1 cellular context compared by ENCODE assay signal in the genomic region with DNA sequence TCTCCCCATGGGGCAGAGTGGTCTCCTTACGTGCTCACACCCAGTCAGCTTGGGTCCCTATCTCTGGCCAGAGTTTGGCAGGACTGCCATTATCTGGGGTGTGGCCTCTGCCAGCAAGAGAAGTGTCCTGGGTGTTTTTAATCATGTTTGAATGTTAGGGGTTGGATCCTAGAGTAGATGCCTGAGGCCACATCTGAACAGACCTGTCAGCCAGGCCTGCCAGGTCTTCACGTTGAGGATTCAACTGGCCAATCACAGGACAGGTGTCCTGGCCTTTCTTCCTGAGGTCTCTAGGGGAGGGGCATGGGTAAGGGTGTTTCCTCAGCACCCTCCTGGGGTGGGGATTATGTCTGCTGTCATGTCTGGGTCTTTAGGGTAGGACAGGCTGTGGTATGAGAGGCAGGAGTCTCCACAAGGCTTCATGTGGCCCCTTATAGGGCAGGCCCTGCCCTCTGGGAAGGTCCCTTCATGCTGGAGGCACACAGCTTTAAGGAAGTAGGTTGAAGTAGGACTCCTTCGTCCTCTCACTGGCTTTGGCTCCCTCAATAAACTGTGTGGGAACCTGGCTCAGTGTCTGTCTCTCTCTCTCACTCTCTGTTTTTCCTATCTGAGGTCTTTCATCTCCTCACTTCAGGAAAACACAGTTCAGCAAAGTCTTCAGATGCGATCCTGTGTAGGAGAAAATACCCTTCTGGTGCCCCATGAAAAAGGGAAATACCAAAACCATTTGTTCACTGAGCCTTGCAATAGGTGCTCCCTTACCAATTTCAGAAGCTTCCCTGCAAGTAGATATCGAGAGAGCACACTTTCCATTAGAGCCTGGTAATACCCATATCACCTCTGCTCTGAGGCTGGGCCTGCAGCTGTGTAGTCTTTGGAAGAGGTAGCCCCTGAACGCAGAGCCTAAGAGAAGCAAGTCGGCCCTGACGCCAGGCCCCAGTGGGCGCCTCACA.
TF ChIP-seq lines count a peak whose summit lies in the region.

No MANE protein-coding gene starts in this region.

TF ChIP-seq in WTC11, 78 proteins besides CTCF, POLR2A, EP300 and RAD21 (continued from another document):
- TF ChIP-seq, protein P1, sequence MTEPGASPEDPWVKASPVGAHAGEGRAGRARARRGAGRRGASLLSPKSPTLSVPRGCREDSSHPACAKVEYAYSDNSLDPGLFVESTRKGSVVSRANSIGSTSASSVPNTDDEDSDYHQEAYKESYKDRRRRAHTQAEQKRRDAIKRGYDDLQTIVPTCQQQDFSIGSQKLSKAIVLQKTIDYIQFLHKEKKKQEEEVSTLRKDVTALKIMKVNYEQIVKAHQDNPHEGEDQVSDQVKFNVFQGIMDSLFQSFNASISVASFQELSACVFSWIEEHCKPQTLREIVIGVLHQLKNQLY (CRISPR knock-in tag; IDR thresholded peaks at IDR 0.05): no peak
